In the genomic region with DNA sequence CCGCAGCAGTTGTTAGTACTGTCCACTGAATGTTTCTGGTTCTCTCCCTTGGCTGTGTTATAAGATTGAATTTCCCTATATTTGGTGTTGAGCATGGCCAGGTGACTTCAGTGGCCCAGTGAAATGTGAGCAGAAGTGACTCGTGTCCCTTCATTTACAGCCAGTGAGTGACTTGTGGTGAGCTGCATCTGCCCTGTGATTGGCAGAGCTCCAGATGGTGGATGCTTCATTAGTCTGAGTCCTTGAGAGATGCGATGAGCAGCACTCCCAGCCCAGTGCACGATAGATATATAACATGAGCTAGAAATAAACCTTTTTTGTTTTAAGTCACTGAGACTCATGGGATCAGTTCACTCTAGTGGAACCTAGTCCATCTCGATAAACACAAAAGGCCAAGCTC, we compare ENCODE assay signal across 1 cellular context.
TF ChIP-seq lines count a peak whose summit lies in the region.

No MANE protein-coding gene starts in this region.

TF ChIP-seq in GM23338, 12 proteins besides CTCF, POLR2A, EP300 and RAD21 (continued from another document):
- TF ChIP-seq STAT1 (IDR thresholded peaks at IDR 0.05; ENCODE audit: unreplicated experiment), result no peak
- no peak for TF ChIP-seq ZNF462 (CRISPR knock-in tag; IDR thresholded peaks at IDR 0.05)
- TF ChIP-seq JUNB (IDR thresholded peaks at IDR 0.05; ENCODE audit: unreplicated experiment), result no peak
- no peak for TF ChIP-seq ETS1 (IDR thresholded peaks at IDR 0.05)
- no peak for TF ChIP-seq NANOG (IDR thresholded peaks at IDR 0.05; ENCODE audit: borderline replicate concordance)
- TF ChIP-seq ZNF331 (CRISPR knock-in tag; IDR thresholded peaks at IDR 0.05; ENCODE audit: low read depth), result no peak
